ENCODE assay signal across 8 cellular contexts in the genomic region with DNA sequence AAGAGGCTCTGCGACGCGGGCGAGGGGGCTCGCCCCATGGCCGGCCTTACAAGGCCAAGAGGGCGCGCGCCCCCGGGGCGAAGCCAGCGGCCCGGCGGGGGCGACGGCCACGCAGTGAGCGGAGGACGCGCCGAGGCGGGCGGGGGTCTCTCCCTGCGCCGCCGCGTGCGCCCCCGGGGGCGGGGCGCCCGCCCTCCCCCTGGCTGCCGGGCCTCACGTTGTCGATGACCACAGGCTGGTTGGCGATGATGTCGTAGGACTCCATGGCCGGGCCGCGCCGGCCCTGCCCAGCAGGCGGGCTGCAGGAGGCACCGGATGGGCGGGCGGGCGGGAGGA. TPM values are rescaled to one million over a fixed set of nuclear protein-coding genes. Genes with fewer than 3 reads are reported as not detected.
DNase-seq lines count a peak whose midpoint lies in the region; ATAC-seq and TF ChIP-seq lines count a peak whose summit lies in the region.

No MANE protein-coding gene starts in this region.

- ATAC-seq in GM21825 (IDR thresholded peaks at IDR 0.05; ENCODE audit: unreplicated experiment) = peak; percentile 31

- H3K27me3 ChIP-seq in SJSA1 (replicated peaks) (no peaks in the 10 kb centered on the region), smooth muscle cell (ENCODE audit: low read depth) (no peaks in the 10 kb centered on the region)

- WGBS in smooth muscle cell (ENCODE audit: low lambda C conversion rate) = 0% methylated on average over 1 of the region's 46 CpGs

- H3K4me3 ChIP-seq in SJSA1 (peak overlapping the region; percentile 91), fibroblast of villous mesenchyme (ENCODE audit: low read depth, low read length) (peak overlapping the region; percentile 82), smooth muscle cell (peak overlapping the region; percentile 72)

- peaks cover 18% of the 10 kb centered on the region for H3K4me1 ChIP-seq in SJSA1 (replicated peaks)
- peaks cover 7% of the 10 kb centered on the region for H3K4me1 ChIP-seq in smooth muscle cell (ENCODE audit: low read depth)

- H3K79me2 ChIP-seq in smooth muscle cell (ENCODE audit: low read depth) = peaks cover 20% of the 10 kb centered on the region

- peaks cover 21% of the 10 kb centered on the region for H4K20me1 ChIP-seq in smooth muscle cell (ENCODE audit: low read depth)

- DNase-seq in SJSA1 (ENCODE audit: low read depth in 1 of 2, low spot score in 2 of 2) (no peak), fibroblast of villous mesenchyme (ENCODE audit: low read depth) (no peak), smooth muscle cell (lab: John Stamatoyannopoulos, UW; ENCODE audit: unreplicated experiment) (no peak), AG08395 (ENCODE audit: low spot score) (no peak), SW480 (ENCODE audit: low spot score) (no peak), dedifferentiated amniotic fluid mesenchymal stem cell (ENCODE audit: extremely low spot score) (no peak)
- no peak for DNase-seq in effector CD4-positive, alpha-beta T cell

- H2AFZ ChIP-seq in smooth muscle cell (ENCODE audit: low read depth) = peak overlapping the region; percentile 1

- peak overlapping the region; percentile 91 for H3K27ac ChIP-seq in SJSA1
- peak overlapping the region; percentile 94 for H3K27ac ChIP-seq in smooth muscle cell (ENCODE audit: low read depth)

- peak overlapping the region; percentile 94 for H3K9ac ChIP-seq in smooth muscle cell (ENCODE audit: low read depth)

- TF ChIP-seq CTCF in fibroblast of villous mesenchyme (IDR thresholded peaks at IDR 0.05; ENCODE audit: insufficient read depth, low read depth, low read length) = no peak
- TF ChIP-seq CTCF in smooth muscle cell (IDR thresholded peaks at IDR 0.05; ENCODE audit: borderline replicate concordance, insufficient read depth, poor library complexity, severe bottlenecking) = no peak

- peaks cover 29% of the 10 kb centered on the region for H3K36me3 ChIP-seq in SJSA1
- H3K36me3 ChIP-seq in smooth muscle cell (ENCODE audit: low read depth) = no peaks in the 10 kb centered on the region

- peaks cover 12% of the 10 kb centered on the region for H3F3A ChIP-seq in smooth muscle cell (ENCODE audit: low read depth)

- H3K9me3 ChIP-seq in SJSA1 (replicated peaks) (no peaks in the 10 kb centered on the region), smooth muscle cell (replicated peaks; ENCODE audit: low read depth) (no peaks in the 10 kb centered on the region)

- H3K4me2 ChIP-seq in smooth muscle cell = peak overlapping the region; percentile 82

RNA-seq across cellular contexts. Expression of a gene that starts 0.2 kb away (rescaled TPM):
- total RNA-seq in SJSA1 (2014; rRNA removed; shearing (Covaris generic)) = 22.1 and 28.3 TPM in 2 replicates
- total RNA-seq in fibroblast of villous mesenchyme (70.4 and 71.2 TPM in 2 replicates), smooth muscle cell (43.7 and 47.2 TPM in 2 replicates)
- polyA plus RNA-seq in smooth muscle cell = 20.8 and 21.7 TPM in 2 replicates

RNA-seq across cellular contexts. Expression of a gene that starts 5.9 kb away (rescaled TPM):
- 0.24 TPM in 1 of 2 replicates, not detected in the other for total RNA-seq in SJSA1 (2014; rRNA removed; shearing (Covaris generic))
- total RNA-seq in fibroblast of villous mesenchyme (2.6 and 6.0 TPM in 2 replicates), smooth muscle cell (7.2 and 7.5 TPM in 2 replicates)
- polyA plus RNA-seq in smooth muscle cell = 1.0 and 3.3 TPM in 2 replicates

RNA-seq across cellular contexts. Expression of a gene that starts 17.7 kb away (rescaled TPM):
- 233 and 275 TPM in 2 replicates for total RNA-seq in SJSA1 (2014; rRNA removed; shearing (Covaris generic))
- total RNA-seq in fibroblast of villous mesenchyme = 270 and 304 TPM in 2 replicates
- 332 and 402 TPM in 2 replicates for total RNA-seq in smooth muscle cell
- polyA plus RNA-seq in smooth muscle cell = 404 and 454 TPM in 2 replicates

RNA-seq across cellular contexts. Expression of a gene that starts 49.8 kb away (rescaled TPM):
- total RNA-seq in SJSA1 (2014; rRNA removed; shearing (Covaris generic)) = not detected in 2 replicates
- total RNA-seq in fibroblast of villous mesenchyme = not detected in 2 replicates
- total RNA-seq in smooth muscle cell = 0.40 TPM in 1 of 2 replicates, not detected in the other
- polyA plus RNA-seq in smooth muscle cell = 0.24 and 0.31 TPM in 2 replicates
